Comparison of ENCODE assay signal across 8 cellular contexts in the genomic region with DNA sequence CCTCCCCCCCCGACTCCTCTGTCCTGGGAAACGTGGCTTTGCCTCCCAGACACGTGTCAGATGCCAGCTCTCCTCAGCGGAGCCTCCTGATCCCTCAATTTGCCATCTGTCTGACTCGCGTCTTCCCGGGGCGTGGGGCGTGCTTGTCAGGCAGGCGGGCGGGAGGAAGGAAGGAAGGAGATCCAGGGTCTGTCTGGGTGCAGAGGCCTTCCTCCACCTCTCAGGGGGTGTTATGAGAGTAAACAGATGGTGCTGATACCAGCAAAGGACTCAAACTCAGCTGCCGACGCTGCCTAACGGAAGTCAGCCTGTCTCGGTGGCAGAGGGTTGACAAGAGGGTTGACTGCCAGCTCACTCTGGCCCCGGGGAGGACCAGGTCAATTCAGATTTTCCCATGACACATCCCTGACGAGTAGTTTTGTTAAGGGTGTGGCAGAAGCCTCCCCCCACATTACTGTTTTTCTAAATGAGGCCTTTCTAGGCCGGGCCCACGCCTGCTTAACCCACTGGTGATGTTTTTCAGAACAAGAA. TPM values are rescaled to one million over a fixed set of nuclear protein-coding genes. Genes with fewer than 3 reads are reported as not detected.
DNase-seq lines count a peak whose midpoint lies in the region; ATAC-seq and TF ChIP-seq lines count a peak whose summit lies in the region.

No MANE protein-coding gene starts in this region.

- no peaks in the 10 kb centered on the region for H3K27me3 ChIP-seq in CD8-positive, alpha-beta T cell (ENCODE audit: insufficient read depth, low read length)

- H3K4me3 ChIP-seq in CD8-positive, alpha-beta T cell (ENCODE audit: low read depth, low read length) = no peak overlapping the region

- H3K4me1 Mint-ChIP-seq in CD8-positive, alpha-beta T cell (ENCODE audit: low read depth) = peaks cover 62% of the 10 kb centered on the region

- H3K36me3 Mint-ChIP-seq in CD8-positive, alpha-beta T cell = peaks cover 65% of the 10 kb centered on the region
- peaks cover 13 to 24% of the 10 kb centered on the region in 2 donors for H3K36me3 Mint-ChIP-seq in activated naive CD4-positive, alpha-beta T cell treated with anti-CD3 and anti-CD28 coated beads, Interleukin-2, amount 50 U/mL, for 72 hours

- no peaks in the 10 kb centered on the region for H3K9me3 Mint-ChIP-seq in CD8-positive, alpha-beta T cell
- no peaks in the 10 kb centered on the region for H3K9me3 Mint-ChIP-seq in activated naive CD4-positive, alpha-beta T cell treated with anti-CD3 and anti-CD28 coated beads, Interleukin-2, amount 50 U/mL, for 72 hours

- intact Hi-C loops in CD8-positive, alpha-beta T cell (cut with DNase I, micrococcal nuclease) = loop anchor here (10.0 kb wide), 4 partner anchors 60 to 300 kb away; a partner anchor contains a TSS

- peak; percentile 22 to 79 (median 66) for DNase-seq in CD8-positive, alpha-beta T cell
- DNase-seq in activated naive CD4-positive, alpha-beta T cell treated with anti-CD3 and anti-CD28 coated beads, Interleukin-2, amount 50 U/mL, for 72 hours (ENCODE audit: low spot score in 2 of 2) = peak; percentile 32 to 84
- peak; percentile 24 for DNase-seq in iPS-NIHi7 (ENCODE audit: extremely low spot score)
- peak; percentile 48 to 65 for DNase-seq in stimulated activated CD8-positive, alpha-beta memory T cell treated with anti-CD3 and anti-CD28 coated beads, Interleukin-2, amount 100 ng/mL, for 48 hours (ENCODE audit: low read depth in 2 of 2)
- no peak for DNase-seq in DMS114 treated with DMSO at 0.1 percent for 48 hours (lab: John Stamatoyannopoulos, UW; ENCODE audit: unreplicated experiment)

- peak; percentile 63 for ATAC-seq in CD8-positive, alpha-beta T cell
- ATAC-seq in SK-N-SH treated with all-trans-retinoic acid at 6 μM for 48 hours (peak; percentile 8), HG03159 (IDR thresholded peaks at IDR 0.05; ENCODE audit: unreplicated experiment) (no peak), GM21390 (IDR thresholded peaks at IDR 0.05; ENCODE audit: unreplicated experiment) (no peak)
- ATAC-seq in activated naive CD4-positive, alpha-beta T cell treated with anti-CD3 and anti-CD28 coated beads, Interleukin-2, amount 50 U/mL, for 72 hours = peak; percentile 66 to 75

- H3K27ac Mint-ChIP-seq in CD8-positive, alpha-beta T cell = peak overlapping the region; percentile 97
- H3K27ac Mint-ChIP-seq in activated naive CD4-positive, alpha-beta T cell treated with anti-CD3 and anti-CD28 coated beads, Interleukin-2, amount 50 U/mL, for 72 hours = peak overlapping the region; percentile 93 to 95

- H3K27ac ChIP-seq in CD8-positive, alpha-beta T cell (ENCODE audit: low read depth, low read length) = peak overlapping the region; percentile 37

- H3K9me3 ChIP-seq in CD8-positive, alpha-beta T cell (ENCODE audit: low read length) = no peaks in the 10 kb centered on the region

- POLR2A ChIA-PET in CD8-positive, alpha-beta T cell (lab: Charles Lee) = interaction anchor here (0.6 to 3.9 kb wide), 7 partner anchors 9 to 109 kb away, joined by 4 to 18 read pairs (median 4); a partner anchor contains a TSS

- no peaks in the 10 kb centered on the region for H3K27me3 Mint-ChIP-seq in CD8-positive, alpha-beta T cell (ENCODE audit: low read depth)

- no peak for TF ChIP-seq CTCF in CD8-positive, alpha-beta T cell (IDR thresholded peaks at IDR 0.05)

- H3K4me3 Mint-ChIP-seq in CD8-positive, alpha-beta T cell = peak overlapping the region; percentile 69

- CTCF ChIA-PET in CD8-positive, alpha-beta T cell (lab: Charles Lee) = interaction anchor here (0.6 to 2.3 kb wide), 8 partner anchors 11 to 455 kb away, joined by 3 to 10 read pairs (median 4); a partner anchor contains a TSS

- H3K36me3 ChIP-seq in CD8-positive, alpha-beta T cell (ENCODE audit: insufficient read depth, low read length) = peaks cover 36% of the 10 kb centered on the region

- peaks cover 64% of the 10 kb centered on the region for H3K4me1 ChIP-seq in CD8-positive, alpha-beta T cell (ENCODE audit: insufficient read depth, low read length)

TF ChIP-seq in SK-N-SH treated with all-trans-retinoic acid at 6 μM for 48 hours, 23 proteins besides CTCF, POLR2A, EP300 and RAD21 (continues in another document):
- no peak for TF ChIP-seq ZFP30 (CRISPR knock-in tag; IDR thresholded peaks at IDR 0.05)
- TF ChIP-seq, protein P1, sequence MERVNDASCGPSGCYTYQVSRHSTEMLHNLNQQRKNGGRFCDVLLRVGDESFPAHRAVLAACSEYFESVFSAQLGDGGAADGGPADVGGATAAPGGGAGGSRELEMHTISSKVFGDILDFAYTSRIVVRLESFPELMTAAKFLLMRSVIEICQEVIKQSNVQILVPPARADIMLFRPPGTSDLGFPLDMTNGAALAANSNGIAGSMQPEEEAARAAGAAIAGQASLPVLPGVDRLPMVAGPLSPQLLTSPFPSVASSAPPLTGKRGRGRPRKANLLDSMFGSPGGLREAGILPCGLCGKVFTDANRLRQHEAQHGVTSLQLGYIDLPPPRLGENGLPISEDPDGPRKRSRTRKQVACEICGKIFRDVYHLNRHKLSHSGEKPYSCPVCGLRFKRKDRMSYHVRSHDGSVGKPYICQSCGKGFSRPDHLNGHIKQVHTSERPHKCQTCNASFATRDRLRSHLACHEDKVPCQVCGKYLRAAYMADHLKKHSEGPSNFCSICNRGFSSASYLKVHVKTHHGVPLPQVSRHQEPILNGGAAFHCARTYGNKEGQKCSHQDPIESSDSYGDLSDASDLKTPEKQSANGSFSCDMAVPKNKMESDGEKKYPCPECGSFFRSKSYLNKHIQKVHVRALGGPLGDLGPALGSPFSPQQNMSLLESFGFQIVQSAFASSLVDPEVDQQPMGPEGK (CRISPR knock-in tag; IDR thresholded peaks at IDR 0.05; ENCODE audit: borderline replicate concordance) = no peak
- TF ChIP-seq, protein P2, sequence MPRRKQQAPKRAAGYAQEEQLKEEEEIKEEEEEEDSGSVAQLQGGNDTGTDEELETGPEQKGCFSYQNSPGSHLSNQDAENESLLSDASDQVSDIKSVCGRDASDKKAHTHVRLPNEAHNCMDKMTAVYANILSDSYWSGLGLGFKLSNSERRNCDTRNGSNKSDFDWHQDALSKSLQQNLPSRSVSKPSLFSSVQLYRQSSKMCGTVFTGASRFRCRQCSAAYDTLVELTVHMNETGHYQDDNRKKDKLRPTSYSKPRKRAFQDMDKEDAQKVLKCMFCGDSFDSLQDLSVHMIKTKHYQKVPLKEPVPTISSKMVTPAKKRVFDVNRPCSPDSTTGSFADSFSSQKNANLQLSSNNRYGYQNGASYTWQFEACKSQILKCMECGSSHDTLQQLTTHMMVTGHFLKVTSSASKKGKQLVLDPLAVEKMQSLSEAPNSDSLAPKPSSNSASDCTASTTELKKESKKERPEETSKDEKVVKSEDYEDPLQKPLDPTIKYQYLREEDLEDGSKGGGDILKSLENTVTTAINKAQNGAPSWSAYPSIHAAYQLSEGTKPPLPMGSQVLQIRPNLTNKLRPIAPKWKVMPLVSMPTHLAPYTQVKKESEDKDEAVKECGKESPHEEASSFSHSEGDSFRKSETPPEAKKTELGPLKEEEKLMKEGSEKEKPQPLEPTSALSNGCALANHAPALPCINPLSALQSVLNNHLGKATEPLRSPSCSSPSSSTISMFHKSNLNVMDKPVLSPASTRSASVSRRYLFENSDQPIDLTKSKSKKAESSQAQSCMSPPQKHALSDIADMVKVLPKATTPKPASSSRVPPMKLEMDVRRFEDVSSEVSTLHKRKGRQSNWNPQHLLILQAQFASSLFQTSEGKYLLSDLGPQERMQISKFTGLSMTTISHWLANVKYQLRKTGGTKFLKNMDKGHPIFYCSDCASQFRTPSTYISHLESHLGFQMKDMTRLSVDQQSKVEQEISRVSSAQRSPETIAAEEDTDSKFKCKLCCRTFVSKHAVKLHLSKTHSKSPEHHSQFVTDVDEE (CRISPR knock-in tag; IDR thresholded peaks at IDR 0.05) = no peak
- no peak for TF ChIP-seq OSR1 (CRISPR knock-in tag; IDR thresholded peaks at IDR 0.05)
- no peak for TF ChIP-seq ISL1 (CRISPR knock-in tag; IDR thresholded peaks at IDR 0.05)
- no peak for TF ChIP-seq SNAI2 (CRISPR knock-in tag; IDR thresholded peaks at IDR 0.05)
- TF ChIP-seq, protein P3, sequence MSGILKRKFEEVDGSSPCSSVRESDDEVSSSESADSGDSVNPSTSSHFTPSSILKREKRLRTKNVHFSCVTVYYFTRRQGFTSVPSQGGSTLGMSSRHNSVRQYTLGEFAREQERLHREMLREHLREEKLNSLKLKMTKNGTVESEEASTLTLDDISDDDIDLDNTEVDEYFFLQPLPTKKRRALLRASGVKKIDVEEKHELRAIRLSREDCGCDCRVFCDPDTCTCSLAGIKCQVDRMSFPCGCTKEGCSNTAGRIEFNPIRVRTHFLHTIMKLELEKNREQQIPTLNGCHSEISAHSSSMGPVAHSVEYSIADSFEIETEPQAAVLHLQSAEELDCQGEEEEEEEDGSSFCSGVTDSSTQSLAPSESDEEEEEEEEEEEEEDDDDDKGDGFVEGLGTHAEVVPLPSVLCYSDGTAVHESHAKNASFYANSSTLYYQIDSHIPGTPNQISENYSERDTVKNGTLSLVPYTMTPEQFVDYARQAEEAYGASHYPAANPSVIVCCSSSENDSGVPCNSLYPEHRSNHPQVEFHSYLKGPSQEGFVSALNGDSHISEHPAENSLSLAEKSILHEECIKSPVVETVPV (CRISPR knock-in tag; IDR thresholded peaks at IDR 0.05) = no peak
- TF ChIP-seq ZNF565 (CRISPR knock-in tag; conservative IDR thresholded peaks at IDR 0.05; ENCODE audit: low read depth) = no peak
- no peak for TF ChIP-seq ESRRG (CRISPR knock-in tag; IDR thresholded peaks at IDR 0.05)
- no peak for TF ChIP-seq ZC3H10 (CRISPR knock-in tag; IDR thresholded peaks at IDR 0.05)
- TF ChIP-seq ZFP3 (CRISPR knock-in tag; IDR thresholded peaks at IDR 0.05) = no peak
- TF ChIP-seq, protein P4, sequence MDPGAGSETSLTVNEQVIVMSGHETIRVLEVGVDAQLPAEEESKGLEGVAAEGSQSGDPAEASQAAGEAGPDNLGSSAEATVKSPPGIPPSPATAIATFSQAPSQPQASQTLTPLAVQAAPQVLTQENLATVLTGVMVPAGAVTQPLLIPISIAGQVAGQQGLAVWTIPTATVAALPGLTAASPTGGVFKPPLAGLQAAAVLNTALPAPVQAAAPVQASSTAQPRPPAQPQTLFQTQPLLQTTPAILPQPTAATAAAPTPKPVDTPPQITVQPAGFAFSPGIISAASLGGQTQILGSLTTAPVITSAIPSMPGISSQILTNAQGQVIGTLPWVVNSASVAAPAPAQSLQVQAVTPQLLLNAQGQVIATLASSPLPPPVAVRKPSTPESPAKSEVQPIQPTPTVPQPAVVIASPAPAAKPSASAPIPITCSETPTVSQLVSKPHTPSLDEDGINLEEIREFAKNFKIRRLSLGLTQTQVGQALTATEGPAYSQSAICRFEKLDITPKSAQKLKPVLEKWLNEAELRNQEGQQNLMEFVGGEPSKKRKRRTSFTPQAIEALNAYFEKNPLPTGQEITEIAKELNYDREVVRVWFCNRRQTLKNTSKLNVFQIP (CRISPR knock-in tag; IDR thresholded peaks at IDR 0.05; ENCODE audit: borderline replicate concordance, low read depth) = no peak
- no peak for TF ChIP-seq GLIS3 (CRISPR knock-in tag; IDR thresholded peaks at IDR 0.05)

RNA-seq across cellular contexts. Expression of a gene that starts 17.0 kb away (rescaled TPM):
- 1 to 10 TPM; 6.2 to 6.8 TPM for total RNA-seq in CD8-positive, alpha-beta T cell
- 100 to 1,000 TPM; 114 to 145 TPM for total RNA-seq in activated naive CD4-positive, alpha-beta T cell treated with anti-CD3 and anti-CD28 coated beads, Interleukin-2, amount 50 U/mL, for 72 hours

RNA-seq across cellular contexts. Expression of a gene that starts 52.2 kb away (rescaled TPM):
- not detected for total RNA-seq in CD8-positive, alpha-beta T cell
- total RNA-seq in activated naive CD4-positive, alpha-beta T cell treated with anti-CD3 and anti-CD28 coated beads, Interleukin-2, amount 50 U/mL, for 72 hours = not detected

Comparison
In these comparisons a context has a peak if more than half of its experiments do, and no peak if none do; other contexts are left out.
1. ATAC-seq: peak in CD8-positive, alpha-beta T cell (single experiment), SK-N-SH treated with all-trans-retinoic acid at 6 μM for 48 hours (single experiment) and activated naive CD4-positive, alpha-beta T cell treated with anti-CD3 and anti-CD28 coated beads, Interleukin-2, amount 50 U/mL, for 72 hours (2 of 2); none in HG03159 (single experiment) and GM21390 (single experiment).
2. RNA of a gene that starts 17.0 kb away (total RNA-seq): 114 to 145 TPM in activated naive CD4-positive, alpha-beta T cell treated with anti-CD3 and anti-CD28 coated beads, Interleukin-2, amount 50 U/mL, for 72 hours; 6.2 to 6.8 TPM in CD8-positive, alpha-beta T cell; every median in the first group is over 10 times any median in the second.